1 cellular context compared by ENCODE assay signal in genomic region chr22:22909605-22910271, GRCh38.
TF ChIP-seq lines count a peak whose summit lies in the region.

No MANE protein-coding gene starts in this region.

TF ChIP-seq in HepG2, 621 proteins besides CTCF, POLR2A, EP300 and RAD21 (continued from another document):
- TF ChIP-seq SYNCRIP (IDR thresholded peaks at IDR 0.05; ENCODE audit: insufficient read depth, low read depth, low read length) = no peak
